Comparison of ENCODE assay signal across 15 cellular contexts in genomic region chr13:32117696-32118095, GRCh38.
DNase-seq lines count a peak whose midpoint lies in the region; ATAC-seq, FAIRE-seq and TF ChIP-seq lines count a peak whose summit lies in the region.
"Had no signal": no experiment of that assay in that cellular context is flagged by ENCODE, and none has a peak within 500 bp of the region (broad histone marks: within the 10 kb centered on the region; RNA-seq: fewer than 3 reads in every experiment).

No MANE protein-coding gene starts in this region.

- dilution Hi-C loops in endothelial cell of umbilical vein (cut with MboI; ENCODE audit: extremely low pct_ligation_motif_present, low sequenced_read_pairs) = no loop called here

- H3K4me1 Mint-ChIP-seq in H9 = peaks cover 0 to 4% of the 10 kb centered on the region in 2 experiments; a peak in 2 of 4 replicates

- intact Hi-C loops in endothelial cell of umbilical vein (cut with micrococcal nuclease) = no loop called here
- intact Hi-C loops in pancreas (cut with DNase I) = no loop called here

- no peak overlapping the region for H4K5ac ChIP-seq in H9 (ENCODE audit: insufficient read length, low read depth, low read length)

- no peak for TF ChIP-seq POLR2A in endothelial cell of umbilical vein (IDR thresholded peaks at IDR 0.05; ENCODE audit: low read depth, low read length)

- in situ Hi-C loops in Caki2 (cut with HindIII; ENCODE audit: low pct_unique_long_range_greater_than_20kb, low sequenced_read_pairs) = no loop called here

- H3K27ac ChIP-seq in endothelial cell of umbilical vein (ENCODE audit: insufficient read depth, low read depth, low read length) (no peak overlapping the region), pancreas (peak overlapping the region in 2 of 4 donors; percentile 39 to 81), H9 (ENCODE audit: insufficient read length, low read depth, low read length) (no peak overlapping the region)

- H4K20me1 ChIP-seq in endothelial cell of umbilical vein (replicated peaks; ENCODE audit: control insufficient read depth, extremely low read depth, insufficient read depth, low read length) = no peaks in the 10 kb centered on the region
- no peaks in the 10 kb centered on the region for H4K20me1 ChIP-seq in H9 (ENCODE audit: control insufficient read depth, insufficient read depth, insufficient read length)

- peak overlapping the region in 1 of 3 experiments; percentile 18; a peak in 2 of 7 replicates for H3K27ac Mint-ChIP-seq in H9
- H3K27ac Mint-ChIP-seq: activated naive CD8-positive, alpha-beta T cell treated with anti-CD3 and anti-CD28 coated beads for 36 hours; nephron progenitor cell; stimulated activated naive CD8-positive, alpha-beta T cell treated with anti-CD3 and anti-CD28 coated beads, Interleukin-15, amount 100 ng/mL, for 72 hours had no signal

- H3K4me3 ChIP-seq in endothelial cell of umbilical vein (replicated peaks in 1 of 3; ENCODE audit: insufficient read depth in 1 of 3, low read depth in 1 of 3, low read length in 3 of 3) (no peak overlapping the region), pancreas (no peak overlapping the region)

- no peak overlapping the region for H3K18ac ChIP-seq in H9 (ENCODE audit: insufficient read length, low read depth, low read length)

- H2BK5ac ChIP-seq in H9 (ENCODE audit: insufficient read length, low read length) = no peak overlapping the region

- H3K4me3 Mint-ChIP-seq in H9 = no peak overlapping the region
- H3K4me3 Mint-ChIP-seq: activated naive CD8-positive, alpha-beta T cell treated with anti-CD3 and anti-CD28 coated beads for 36 hours; nephron progenitor cell; stimulated activated naive CD8-positive, alpha-beta T cell treated with anti-CD3 and anti-CD28 coated beads, Interleukin-15, amount 100 ng/mL, for 72 hours had no signal

- TF ChIP-seq CTCF in endothelial cell of umbilical vein (IDR thresholded peaks at IDR 0.05; ENCODE audit: extremely low read depth in 1 of 2, insufficient read depth in 1 of 2, low read depth in 1 of 2, low read length in 2 of 2) (no peak), pancreas (IDR thresholded peaks at IDR 0.05) (no peak), H9 (conservative IDR thresholded peaks at IDR 0.05) (no peak)

- no peak overlapping the region for H2BK20ac ChIP-seq in H9 (ENCODE audit: low read depth, low read length, poor library complexity, severe bottlenecking)

- H3K23ac ChIP-seq in H9 (ENCODE audit: insufficient read length, low read depth, low read length) = no peak overlapping the region

- H3K36me3 ChIP-seq in endothelial cell of umbilical vein (ENCODE audit: control insufficient read depth in 2 of 2, extremely low read depth in 1 of 2, insufficient read depth in 2 of 2, low read length in 2 of 2) (no peaks in the 10 kb centered on the region), pancreas (no peaks in the 10 kb centered on the region)

- H3K9me1 ChIP-seq in endothelial cell of umbilical vein (replicated peaks; ENCODE audit: control insufficient read depth, extremely low read depth, insufficient read depth, low read length) = no peaks in the 10 kb centered on the region

- no peak overlapping the region for H3K56ac ChIP-seq in H9 (ENCODE audit: insufficient read length, low read depth, low read length)

- H3K9ac ChIP-seq in endothelial cell of umbilical vein (replicated peaks; ENCODE audit: extremely low read depth, insufficient read depth, low read length) (no peak overlapping the region), H9 (ENCODE audit: extremely low read depth, insufficient read length, low read length) (no peak overlapping the region)

- no peak overlapping the region for H4K8ac ChIP-seq in H9 (replicated peaks; ENCODE audit: insufficient read length, low read depth, low read length)

- CTCF ChIA-PET in endothelial cell of umbilical vein (lab: Charles Lee) = no interaction called here

- H2BK15ac ChIP-seq in H9 (ENCODE audit: low read depth, low read length) = no peak overlapping the region

- peak; percentile 5 for DNase-seq in Caki2 (ENCODE audit: low read depth)
- DNase-seq in NOMO-1 treated with DMSO at 0.1 percent for 48 hours (lab: John Stamatoyannopoulos, UW; ENCODE audit: unreplicated experiment) = peak; percentile 96
- DNase-seq in endothelial cell of umbilical vein (ENCODE audit: low read depth, low spot score) = no peak
- DNase-seq in pancreas = peak in 5 of 6 donors; percentile 55 to 84 (median 68)
- DNase-seq in H9 = no peak
- no peak for DNase-seq in stimulated activated CD4-positive, alpha-beta T cell treated with anti-CD3 and anti-CD28 coated beads, Interleukin-4, amount 100 ng/mL, for 1 hour
- no peak for DNase-seq in stimulated activated CD4-positive, alpha-beta T cell treated with anti-CD3 and anti-CD28 coated beads, Interleukin-1b, Interleukin-23, amount 100 ng/mL, for 48 hours
- DNase-seq: activated CD4-positive, CD25-positive, alpha-beta regulatory T cell treated with anti-CD3 and anti-CD28 coated beads, Interleukin-2, amount 50 U/mL, for 72 hours; activated naive CD8-positive, alpha-beta T cell treated with anti-CD3 and anti-CD28 coated beads for 36 hours; COR-L47; glutamatergic neuron; nephron progenitor cell; NK-92 treated with Interleukin-12 subunit alpha and Interleukin-12 subunit beta, amount 100 ng/mL, for 24 hours; stimulated activated naive CD8-positive, alpha-beta T cell treated with anti-CD3 and anti-CD28 coated beads, Interleukin-15, amount 100 ng/mL, for 72 hours had no signal

- BruUV-seq in endothelial cell of umbilical vein (replicated peaks; lab: Mats Ljungman, UMichigan) = no TSS peak

- FAIRE-seq in endothelial cell of umbilical vein (lab: Jason Lieb, UNC) (peak; percentile 21), pancreas (lab: Jason Lieb, UNC) (no peak)

- no peak overlapping the region for H2AFZ ChIP-seq in endothelial cell of umbilical vein (ENCODE audit: low read depth, low read length)
- H2AFZ ChIP-seq in H9 (ENCODE audit: low read length) = no peak overlapping the region

- peaks cover 12 to 13% of the 10 kb centered on the region in 2 experiments for H3K9me3 Mint-ChIP-seq in H9

- H3K9me3 ChIP-seq in endothelial cell of umbilical vein (replicated peaks; ENCODE audit: control insufficient read depth, insufficient read depth, low read length) (no peaks in the 10 kb centered on the region), pancreas (no peaks in the 10 kb centered on the region), H9 (ENCODE audit: control insufficient read depth, low read depth, low read length) (no peaks in the 10 kb centered on the region)

- peak; percentile 97 to 100 (median 99) for ATAC-seq in pancreas
- no peak for ATAC-seq in GM21619 (IDR thresholded peaks at IDR 0.05; ENCODE audit: unreplicated experiment)
- ATAC-seq: stimulated activated naive CD8-positive, alpha-beta T cell treated with anti-CD3 and anti-CD28 coated beads, Interleukin-15, amount 100 ng/mL, for 72 hours had no signal

- no peak overlapping the region for H3K4ac ChIP-seq in H9 (ENCODE audit: low read depth, low read length)

- no peak overlapping the region for H4K91ac ChIP-seq in H9 (ENCODE audit: insufficient read length, low read depth, low read length)

- no peak overlapping the region for H2BK120ac ChIP-seq in H9 (ENCODE audit: low read depth, low read length, poor library complexity, severe bottlenecking)

- no peaks in the 10 kb centered on the region for H3K79me2 ChIP-seq in endothelial cell of umbilical vein (ENCODE audit: control insufficient read depth, insufficient read depth, low read length)
- H3K79me2 ChIP-seq in H9 (ENCODE audit: insufficient read depth, low read length) = no peaks in the 10 kb centered on the region

- no peak overlapping the region for H2BK12ac ChIP-seq in H9 (ENCODE audit: insufficient read length, low read depth, low read length)

- H3K27me3 Mint-ChIP-seq in H9 (ENCODE audit: low read depth) = no peaks in the 10 kb centered on the region
- H3K27me3 Mint-ChIP-seq: activated naive CD8-positive, alpha-beta T cell treated with anti-CD3 and anti-CD28 coated beads for 36 hours; stimulated activated naive CD8-positive, alpha-beta T cell treated with anti-CD3 and anti-CD28 coated beads, Interleukin-15, amount 100 ng/mL, for 72 hours had no signal

- peaks cover 13 to 17% (median 14%) of the 10 kb centered on the region in 3 experiments for H3K36me3 Mint-ChIP-seq in H9 (ENCODE audit: insufficient read depth in 1 of 3, low read depth in 3 of 3)

- no peak overlapping the region for H3K14ac ChIP-seq in H9 (ENCODE audit: insufficient read depth, low read length)

- H3K27me3 ChIP-seq in endothelial cell of umbilical vein (ENCODE audit: control insufficient read depth in 2 of 2, insufficient read depth in 2 of 2, low read length in 2 of 2) (no peaks in the 10 kb centered on the region), pancreas (no peaks in the 10 kb centered on the region), H9 (ENCODE audit: insufficient read depth, low read length) (no peaks in the 10 kb centered on the region)

- H2AK5ac ChIP-seq in H9 (ENCODE audit: insufficient read length, low read length) = no peak overlapping the region

- no peaks in the 10 kb centered on the region for H3K23me2 ChIP-seq in H9 (ENCODE audit: insufficient read length, low read depth, low read length, poor library complexity, severe bottlenecking)

- H3K79me1 ChIP-seq in H9 (ENCODE audit: insufficient read depth, low read depth, low read length, poor library complexity, severe bottlenecking) = no peaks in the 10 kb centered on the region

- 34 to 39% methylated on average over 6 of the region's 6 CpGs for WGBS in pancreas, 2 donors
- no CpG with 5 or more reads among the region's 6 CpGs for WGBS in H9 (ENCODE audit: extremely low coverage, insufficient read length, low lambda C conversion rate)

- peaks cover 8% of the 10 kb centered on the region for H3K4me1 ChIP-seq in endothelial cell of umbilical vein (ENCODE audit: control insufficient read depth, extremely low read depth, insufficient read depth, low read length)
- H3K4me1 ChIP-seq in pancreas = peaks cover 6 to 19% (median 8%) of the 10 kb centered on the region in 3 donors
- H3K4me1 ChIP-seq in H9 (ENCODE audit: insufficient read depth, low read length) = no peaks in the 10 kb centered on the region

- H3K4me2 ChIP-seq in endothelial cell of umbilical vein (ENCODE audit: insufficient read depth, low read length) (no peak overlapping the region), H9 (ENCODE audit: insufficient read depth, insufficient read length, low read length) (no peak overlapping the region)

- POLR2A ChIA-PET in endothelial cell of umbilical vein (lab: Charles Lee) = no interaction called here

- H3T11ph ChIP-seq in H9 (ENCODE audit: low read length) = no peak overlapping the region

TF ChIP-seq in endothelial cell of umbilical vein, 7 proteins besides CTCF, POLR2A, EP300 and RAD21 (continues in another document):
- TF ChIP-seq EZH2 (IDR thresholded peaks at IDR 0.05; ENCODE audit: borderline replicate concordance, low read depth, low read length, severe bottlenecking) (no peak), GATA2 (IDR thresholded peaks at IDR 0.05; ENCODE audit: insufficient read depth, insufficient read length, low read depth, low read length) (no peak), MYC (IDR thresholded peaks at IDR 0.05; ENCODE audit: low read depth, low read length) (no peak), POLR2AphosphoS5 (IDR thresholded peaks at IDR 0.05; ENCODE audit: insufficient read depth, low read depth, low read length) (no peak), JUN (IDR thresholded peaks at IDR 0.05; ENCODE audit: borderline replicate concordance, insufficient read depth, insufficient read length, low read depth) (no peak)

Comparison
In these comparisons a context has a peak if more than half of its experiments do, and no peak if none do; other contexts are left out.
1. DNase-seq: peak in Caki2 (single experiment), NOMO-1 treated with DMSO at 0.1 percent for 48 hours (single experiment) and pancreas (5 of 6); none in endothelial cell of umbilical vein (single experiment), H9 (single experiment), stimulated activated CD4-positive, alpha-beta T cell treated with anti-CD3 and anti-CD28 coated beads, Interleukin-4, amount 100 ng/mL, for 1 hour (single experiment) and stimulated activated CD4-positive, alpha-beta T cell treated with anti-CD3 and anti-CD28 coated beads, Interleukin-1b, Interleukin-23, amount 100 ng/mL, for 48 hours (single experiment).